ENCODE assay signal across 8 cellular contexts in the genomic region with DNA sequence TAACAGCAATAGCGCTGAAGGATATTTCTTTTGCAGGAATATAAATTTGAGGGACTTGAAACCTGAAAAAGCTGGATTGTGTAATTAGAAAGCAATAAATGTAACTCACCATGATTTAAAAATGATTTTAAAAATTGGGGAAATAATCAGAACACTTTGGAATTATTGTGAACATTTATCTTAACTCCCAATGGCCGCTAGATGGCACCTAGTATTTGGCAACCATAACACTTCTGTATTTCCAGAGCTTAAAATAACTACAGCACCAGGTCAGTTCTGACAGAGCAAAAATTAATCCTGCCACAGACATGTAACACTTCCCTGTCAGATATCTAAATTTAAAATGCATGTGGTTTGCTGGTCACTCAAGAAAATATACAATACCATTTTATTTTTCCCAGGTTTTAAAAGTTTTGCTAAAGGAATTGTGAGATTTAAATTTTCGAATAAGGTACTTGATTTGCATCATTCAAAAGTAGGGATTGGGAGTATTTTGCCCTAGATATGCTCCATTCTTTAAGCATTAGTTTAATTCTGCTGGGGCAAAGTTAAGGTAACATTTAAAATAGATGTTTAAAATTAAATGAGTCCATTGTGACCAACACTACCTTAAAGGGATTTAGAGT.
A peak's percentile ranks its signal among the peaks of the same experiment; 100 is the strongest.
DNase-seq lines count a peak whose midpoint lies in the region; ATAC-seq and TF ChIP-seq lines count a peak whose summit lies in the region.

No MANE protein-coding gene starts in this region.

- H3K27me3 ChIP-seq in upper lobe of left lung, result no peaks in the 10 kb centered on the region

- DNase-seq in AG04449 (ENCODE audit: low read depth, low spot score) (peak; percentile 9), NCI-H146 treated with DMSO at 0.1 percent for 48 hours (lab: John Stamatoyannopoulos, UW; ENCODE audit: unreplicated experiment) (peak; percentile 1), left ventricle myocardium superior (no peak), upper lobe of left lung (no peak)

- H3K9me3 ChIP-seq in upper lobe of left lung, result no peaks in the 10 kb centered on the region

- H3K27ac ChIP-seq in VCaP (no peak overlapping the region), upper lobe of left lung (no peak overlapping the region)

- ATAC-seq in GM18517 (IDR thresholded peaks at IDR 0.05; ENCODE audit: unreplicated experiment) (peak; percentile 85), HG02884 (IDR thresholded peaks at IDR 0.05; ENCODE audit: unreplicated experiment) (peak; percentile 97), left ventricle myocardium superior (peak; percentile 86), upper lobe of left lung (ENCODE audit: low FRiP score in 2 of 2) (peak in 1 of 2 donors; percentile 38), HG03097 (IDR thresholded peaks at IDR 0.05; ENCODE audit: low FRiP score, unreplicated experiment) (no peak)

- no peaks in the 10 kb centered on the region for H3K36me3 ChIP-seq in upper lobe of left lung

- intact Hi-C loops in left ventricle myocardium superior (cut with micrococcal nuclease), result no loop called here

- TF ChIP-seq EP300 in upper lobe of left lung (IDR thresholded peaks at IDR 0.05), result no peak

- no peaks in the 10 kb centered on the region for H3K4me1 ChIP-seq in upper lobe of left lung

- 24 to 26% methylated on average over 3 of the region's 3 CpGs for WGBS in upper lobe of left lung, 2 donors

- H3K4me3 ChIP-seq in AG04449 (ENCODE audit: low read depth, low read length), result no peak overlapping the region
- no peak overlapping the region for H3K4me3 ChIP-seq in upper lobe of left lung

- TF ChIP-seq POLR2A in upper lobe of left lung (IDR thresholded peaks at IDR 0.05), result no peak

- POLR2A ChIA-PET in AG04449 (lab: Yijun Ruan, JAX), result no interaction called here

- TF ChIP-seq CTCF in AG04449 (IDR thresholded peaks at IDR 0.05; ENCODE audit: insufficient read depth, low read length, missing control alignments) (peak; percentile 47), VCaP (conservative IDR thresholded peaks at IDR 0.05) (peak; percentile 93), upper lobe of left lung (IDR thresholded peaks at IDR 0.05) (peak in 5 of 6 experiments; percentile 15 to 48 (median 30))

- CTCF ChIA-PET in AG04449 (lab: Yijun Ruan, JAX), result interaction anchor here (0.8 to 2.2 kb wide), 9 partner anchors 8 to 253 kb away, joined by 3 to 16 read pairs (median 4); no protein-coding TSS in a partner anchor

Comparison
In these comparisons a context has a peak if more than half of its experiments do, and no peak if none do; other contexts are left out.
1. DNase-seq: peak in AG04449 (single experiment) and NCI-H146 treated with DMSO at 0.1 percent for 48 hours (single experiment); none in left ventricle myocardium superior (single experiment) and upper lobe of left lung (0 of 2).
2. CTCF ChIP-seq: peak in every context shown above with its lines; median percentile 93 in VCaP; 47 in AG04449; 30 in upper lobe of left lung.